In the genomic region with DNA sequence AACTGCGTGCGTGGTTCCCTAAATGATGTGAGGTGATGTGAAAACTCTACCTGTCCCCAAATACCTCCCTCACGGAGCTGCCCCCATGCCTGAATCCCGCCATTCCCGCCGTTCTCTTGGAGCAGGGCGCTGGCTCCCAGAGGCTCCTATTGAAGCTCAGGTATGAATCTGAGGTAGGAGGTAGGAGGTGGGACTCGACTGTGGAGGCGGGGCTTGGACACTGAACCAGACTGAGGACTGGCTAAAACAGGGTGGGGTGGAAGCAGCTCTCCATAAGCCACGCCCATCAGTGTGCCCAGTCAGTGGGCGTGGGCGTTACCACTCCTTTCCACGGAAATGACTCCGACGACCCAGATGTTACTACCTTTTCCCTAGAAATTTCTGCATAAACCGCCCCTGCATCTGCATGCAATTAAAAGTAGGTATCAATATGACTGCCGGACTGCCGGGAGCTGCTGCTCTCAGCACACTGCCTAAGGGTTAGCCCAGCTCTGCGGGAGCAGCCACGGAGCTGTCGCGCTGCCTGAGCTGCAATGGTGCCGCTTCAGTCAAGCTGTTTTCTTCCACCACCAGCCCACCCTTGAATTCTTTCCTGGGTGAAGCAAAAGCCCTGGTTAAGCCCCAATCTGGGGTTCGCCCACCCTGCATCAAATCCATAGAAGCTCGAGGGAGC, we compare ENCODE assay signal across 17 cellular contexts. TPM values are rescaled to one million over a fixed set of nuclear protein-coding genes. Genes with fewer than 3 reads are reported as not detected.
DNase-seq lines count a peak whose midpoint lies in the region; ATAC-seq, FAIRE-seq and TF ChIP-seq lines count a peak whose summit lies in the region.
"Had no signal": no experiment of that assay in that cellular context is flagged by ENCODE, and none has a peak within 500 bp of the region (broad histone marks: within the 10 kb centered on the region; RNA-seq: fewer than 3 reads in every experiment).

No MANE protein-coding gene starts in this region.

- H3K4me3 Mint-ChIP-seq in WTC11, result no peak overlapping the region
- H3K4me3 Mint-ChIP-seq: activated CD8-positive, alpha-beta T cell treated with anti-CD3 and anti-CD28 coated beads for 36 hours; CD4-positive, alpha-beta T cell; natural killer cell treated with Interleukin-12 subunit alpha and Interleukin-12 subunit beta and Interleukin-15 and Interleukin-18, amount 100 ng/mL, for 72 hours; T-cell had no signal

- H3K9me3 ChIP-seq in AG04450 (ENCODE audit: control insufficient read depth, insufficient read depth, low read length) (peaks cover 9% of the 10 kb centered on the region), mucosa of rectum (ENCODE audit: control insufficient read depth in 2 of 2, low read length in 2 of 2) (no peaks in the 10 kb centered on the region), WERI-Rb-1 (ENCODE audit: severe bottlenecking) (no peaks in the 10 kb centered on the region)

- H3K27ac Mint-ChIP-seq in WTC11, result no peak overlapping the region
- H3K27ac Mint-ChIP-seq: activated CD8-positive, alpha-beta T cell treated with anti-CD3 and anti-CD28 coated beads for 36 hours; CD4-positive, alpha-beta T cell; natural killer cell treated with Interleukin-12 subunit alpha and Interleukin-12 subunit beta and Interleukin-15 and Interleukin-18, amount 100 ng/mL, for 72 hours; T-cell had no signal

- no peak overlapping the region for H3K9ac ChIP-seq in mucosa of rectum (ENCODE audit: low read depth in 1 of 2, low read length in 2 of 2)

- peaks cover 21% of the 10 kb centered on the region for H3K4me1 Mint-ChIP-seq in WTC11
- H3K4me1 Mint-ChIP-seq: T-cell had no signal

- no peaks in the 10 kb centered on the region for H3K9me3 Mint-ChIP-seq in WTC11
- H3K9me3 Mint-ChIP-seq: activated CD8-positive, alpha-beta T cell treated with anti-CD3 and anti-CD28 coated beads for 36 hours; CD4-positive, alpha-beta T cell; natural killer cell treated with Interleukin-12 subunit alpha and Interleukin-12 subunit beta and Interleukin-15 and Interleukin-18, amount 100 ng/mL, for 72 hours; T-cell had no signal

- TF ChIP-seq POLR2A in H54 (IDR thresholded peaks at IDR 0.05; ENCODE audit: low read depth, low read length), result no peak; the same call in 1 of the 2 replicates

- H3K4me3 ChIP-seq in AG04450 (ENCODE audit: low read depth, low read length) (peak overlapping the region; percentile 44), mucosa of rectum (ENCODE audit: low read length in 2 of 2) (peak overlapping the region; percentile 41 to 43), WERI-Rb-1 (ENCODE audit: low read depth, low read length) (no peak overlapping the region)

- H3K27me3 ChIP-seq in AG04450 (ENCODE audit: control insufficient read depth, insufficient read depth, low read length) (no peaks in the 10 kb centered on the region), mucosa of rectum (ENCODE audit: control insufficient read depth in 2 of 2, insufficient read depth in 2 of 2, low read length in 2 of 2) (no peaks in the 10 kb centered on the region), WERI-Rb-1 (ENCODE audit: insufficient read depth, low read depth, severe bottlenecking) (no peaks in the 10 kb centered on the region)

- no peak overlapping the region for H3K27ac ChIP-seq in AG04450 (ENCODE audit: low read depth, low read length)
- H3K27ac ChIP-seq in mucosa of rectum (ENCODE audit: low read depth in 2 of 2, low read length in 2 of 2), result no peak overlapping the region
- H3K27ac ChIP-seq in WERI-Rb-1, result no peak overlapping the region

- FAIRE-seq in H54 (lab: Jason Lieb, UNC), result peak; percentile 45
- FAIRE-seq: kidney had no signal

- no peaks in the 10 kb centered on the region for H3K4me1 ChIP-seq in mucosa of rectum (ENCODE audit: control insufficient read depth in 2 of 2, insufficient read depth in 2 of 2, low read length in 2 of 2)

- no peak for TF ChIP-seq CTCF in AG04450 (IDR thresholded peaks at IDR 0.05; ENCODE audit: low read depth, low read length)
- TF ChIP-seq CTCF in WTC11 (IDR thresholded peaks at IDR 0.05), result no peak
- TF ChIP-seq CTCF in WERI-Rb-1 (IDR thresholded peaks at IDR 0.05; ENCODE audit: low read depth, low read length), result no peak

- CTCF ChIA-PET in AG04450 (lab: Charles Lee) (no interaction called here), WTC11 (lab: Charles Lee) (interaction anchor here (0.9 to 1.4 kb wide), 2 partner anchors 255 to 458 kb away, joined by 3 read pairs; no protein-coding TSS in a partner anchor)

- DNase-seq in AG04450 (ENCODE audit: low read depth, low spot score) (no peak), H54 (ENCODE audit: insufficient read length, low spot score) (peak; percentile 68), WTC11 (ENCODE audit: low spot score) (peak; percentile 54), WERI-Rb-1 (no peak), KBM-7 (no peak)
- DNase-seq in activated CD4-positive, alpha-beta T cell treated with anti-CD3 and anti-CD28 coated beads, Interleukin-2, amount 50 U/mL, for 4 hours, result no peak
- DNase-seq in central memory CD4-positive, alpha-beta T cell, result no peak
- DNase-seq: activated CD8-positive, alpha-beta T cell treated with anti-CD3 and anti-CD28 coated beads for 36 hours; activated naive CD4-positive, alpha-beta T cell; caudate nucleus; CD4-positive, alpha-beta T cell; kidney; NCI-H1436; stimulated activated CD4-positive, alpha-beta T cell treated with anti-CD3 and anti-CD28 coated beads, Interleukin-15, amount 100 ng/mL, for 24 hours; T-cell had no signal

- no peaks in the 10 kb centered on the region for H3K36me3 Mint-ChIP-seq in WTC11
- H3K36me3 Mint-ChIP-seq: natural killer cell treated with Interleukin-12 subunit alpha and Interleukin-12 subunit beta and Interleukin-15 and Interleukin-18, amount 100 ng/mL, for 72 hours; T-cell had no signal

- H3K36me3 ChIP-seq in mucosa of rectum (ENCODE audit: control insufficient read depth in 2 of 2, insufficient read depth in 2 of 2, low read length in 2 of 2) (no peaks in the 10 kb centered on the region), WERI-Rb-1 (no peaks in the 10 kb centered on the region)

- ATAC-seq in WTC11, result peak; percentile 87
- ATAC-seq: activated CD8-positive, alpha-beta T cell treated with anti-CD3 and anti-CD28 coated beads for 36 hours; natural killer cell treated with Interleukin-12 subunit alpha and Interleukin-12 subunit beta and Interleukin-15 and Interleukin-18, amount 100 ng/mL, for 72 hours; T-cell had no signal

- POLR2A ChIA-PET in AG04450 (lab: Yijun Ruan, JAX) (no interaction called here), WTC11 (lab: Charles Lee) (no interaction called here)

- no peaks in the 10 kb centered on the region for H3K27me3 Mint-ChIP-seq in WTC11 (ENCODE audit: low read depth)

- in situ Hi-C loops in KBM-7 (cut with MboI; ENCODE audit: low pct_unique_long_range_greater_than_20kb, low sequenced_read_pairs), result no loop called here

TF ChIP-seq in WTC11, 78 proteins besides CTCF, POLR2A, EP300 and RAD21 (continues in another document):
- TF ChIP-seq NR3C1 (CRISPR knock-in tag; conservative IDR thresholded peaks at IDR 0.05; ENCODE audit: low read depth) (no peak), IRF2 (CRISPR knock-in tag; IDR thresholded peaks at IDR 0.05; ENCODE audit: borderline replicate concordance, low read depth) (no peak), KAT7 (CRISPR knock-in tag; IDR thresholded peaks at IDR 0.05; ENCODE audit: borderline replicate concordance) (no peak), ZNF423 (CRISPR knock-in tag; IDR thresholded peaks at IDR 0.05) (no peak), NFATC4 (CRISPR knock-in tag; IDR thresholded peaks at IDR 0.05) (no peak), TCF7 (CRISPR knock-in tag; IDR thresholded peaks at IDR 0.05; ENCODE audit: low read depth) (no peak)
- TF ChIP-seq, protein P1, sequence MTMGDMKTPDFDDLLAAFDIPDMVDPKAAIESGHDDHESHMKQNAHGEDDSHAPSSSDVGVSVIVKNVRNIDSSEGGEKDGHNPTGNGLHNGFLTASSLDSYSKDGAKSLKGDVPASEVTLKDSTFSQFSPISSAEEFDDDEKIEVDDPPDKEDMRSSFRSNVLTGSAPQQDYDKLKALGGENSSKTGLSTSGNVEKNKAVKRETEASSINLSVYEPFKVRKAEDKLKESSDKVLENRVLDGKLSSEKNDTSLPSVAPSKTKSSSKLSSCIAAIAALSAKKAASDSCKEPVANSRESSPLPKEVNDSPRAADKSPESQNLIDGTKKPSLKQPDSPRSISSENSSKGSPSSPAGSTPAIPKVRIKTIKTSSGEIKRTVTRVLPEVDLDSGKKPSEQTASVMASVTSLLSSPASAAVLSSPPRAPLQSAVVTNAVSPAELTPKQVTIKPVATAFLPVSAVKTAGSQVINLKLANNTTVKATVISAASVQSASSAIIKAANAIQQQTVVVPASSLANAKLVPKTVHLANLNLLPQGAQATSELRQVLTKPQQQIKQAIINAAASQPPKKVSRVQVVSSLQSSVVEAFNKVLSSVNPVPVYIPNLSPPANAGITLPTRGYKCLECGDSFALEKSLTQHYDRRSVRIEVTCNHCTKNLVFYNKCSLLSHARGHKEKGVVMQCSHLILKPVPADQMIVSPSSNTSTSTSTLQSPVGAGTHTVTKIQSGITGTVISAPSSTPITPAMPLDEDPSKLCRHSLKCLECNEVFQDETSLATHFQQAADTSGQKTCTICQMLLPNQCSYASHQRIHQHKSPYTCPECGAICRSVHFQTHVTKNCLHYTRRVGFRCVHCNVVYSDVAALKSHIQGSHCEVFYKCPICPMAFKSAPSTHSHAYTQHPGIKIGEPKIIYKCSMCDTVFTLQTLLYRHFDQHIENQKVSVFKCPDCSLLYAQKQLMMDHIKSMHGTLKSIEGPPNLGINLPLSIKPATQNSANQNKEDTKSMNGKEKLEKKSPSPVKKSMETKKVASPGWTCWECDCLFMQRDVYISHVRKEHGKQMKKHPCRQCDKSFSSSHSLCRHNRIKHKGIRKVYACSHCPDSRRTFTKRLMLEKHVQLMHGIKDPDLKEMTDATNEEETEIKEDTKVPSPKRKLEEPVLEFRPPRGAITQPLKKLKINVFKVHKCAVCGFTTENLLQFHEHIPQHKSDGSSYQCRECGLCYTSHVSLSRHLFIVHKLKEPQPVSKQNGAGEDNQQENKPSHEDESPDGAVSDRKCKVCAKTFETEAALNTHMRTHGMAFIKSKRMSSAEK (CRISPR knock-in tag; IDR thresholded peaks at IDR 0.05; ENCODE audit: borderline replicate concordance), result no peak
- TF ChIP-seq, protein P2, sequence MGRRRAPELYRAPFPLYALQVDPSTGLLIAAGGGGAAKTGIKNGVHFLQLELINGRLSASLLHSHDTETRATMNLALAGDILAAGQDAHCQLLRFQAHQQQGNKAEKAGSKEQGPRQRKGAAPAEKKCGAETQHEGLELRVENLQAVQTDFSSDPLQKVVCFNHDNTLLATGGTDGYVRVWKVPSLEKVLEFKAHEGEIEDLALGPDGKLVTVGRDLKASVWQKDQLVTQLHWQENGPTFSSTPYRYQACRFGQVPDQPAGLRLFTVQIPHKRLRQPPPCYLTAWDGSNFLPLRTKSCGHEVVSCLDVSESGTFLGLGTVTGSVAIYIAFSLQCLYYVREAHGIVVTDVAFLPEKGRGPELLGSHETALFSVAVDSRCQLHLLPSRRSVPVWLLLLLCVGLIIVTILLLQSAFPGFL (CRISPR knock-in tag; IDR thresholded peaks at IDR 0.05; ENCODE audit: borderline replicate concordance), result no peak

RNA-seq across cellular contexts. Expression of a gene that starts 41.0 kb away (rescaled TPM):
- 41.1 and 41.9 TPM in 2 replicates for polyA plus RNA-seq in AG04450 (2011; rRNA removed)
- 29.7 and 30.4 TPM in 2 replicates for polyA minus RNA-seq in AG04450 (2011; rRNA and poly(A)+ RNA removed)
- 0.23 to 0.34 TPM (median 0.33 TPM) in 3 replicates for total RNA-seq in WTC11 (2021)
- total RNA-seq: activated CD8-positive, alpha-beta T cell treated with anti-CD3 and anti-CD28 coated beads for 36 hours; CD4-positive, alpha-beta T cell; natural killer cell treated with Interleukin-12 subunit alpha and Interleukin-12 subunit beta and Interleukin-15 and Interleukin-18, amount 100 ng/mL, for 72 hours; T-cell had no signal

RNA-seq across cellular contexts. Expression of a gene that starts 52.8 kb away (rescaled TPM):
- 0.79 and 1.6 TPM in 2 replicates for polyA plus RNA-seq in AG04450 (2011; rRNA removed)
- 1.1 and 2.0 TPM in 2 replicates for polyA minus RNA-seq in AG04450 (2011; rRNA and poly(A)+ RNA removed)
- 0.18 to 0.28 TPM (median 0.21 TPM) in 3 replicates for total RNA-seq in WTC11 (2021)
- total RNA-seq: activated CD8-positive, alpha-beta T cell treated with anti-CD3 and anti-CD28 coated beads for 36 hours; natural killer cell treated with Interleukin-12 subunit alpha and Interleukin-12 subunit beta and Interleukin-15 and Interleukin-18, amount 100 ng/mL, for 72 hours; T-cell had no signal

Comparison
In these comparisons a context has a peak if more than half of its experiments do, and no peak if none do; other contexts are left out.
1. DNase-seq: peak in H54 (single experiment) and WTC11 (single experiment); none in AG04450 (single experiment), activated CD4-positive, alpha-beta T cell treated with anti-CD3 and anti-CD28 coated beads, Interleukin-2, amount 50 U/mL, for 4 hours (0 of 2), central memory CD4-positive, alpha-beta T cell (single experiment), WERI-Rb-1 (single experiment) and KBM-7 (single experiment).